In genomic region chrX:18377802-18378201, GRCh38 we compare ENCODE assay signal across 1 cellular context.
A peak's percentile ranks its signal among the peaks of the same experiment; 100 is the strongest.
TF ChIP-seq lines count a peak whose summit lies in the region.

No MANE protein-coding gene starts in this region.

TF ChIP-seq in K562, 482 proteins besides CTCF, POLR2A, EP300 and RAD21 (continued from another document):
- TF ChIP-seq DEAF1 (CRISPR knock-in tag; IDR thresholded peaks at IDR 0.05): 0 out of 2 replicates have a peak, but pooled peaks have one; percentile 27
- TF ChIP-seq DMBX1 (CRISPR knock-in tag; IDR thresholded peaks at IDR 0.05; ENCODE audit: borderline replicate concordance): no peak
- 0 out of 2 replicates have a peak, but pooled peaks have one; percentile 8 for TF ChIP-seq SMC3 (conservative IDR thresholded peaks at IDR 0.05; ENCODE audit: insufficient read depth, low read depth, low read length)
